8 cellular contexts compared by ENCODE assay signal in the genomic region with DNA sequence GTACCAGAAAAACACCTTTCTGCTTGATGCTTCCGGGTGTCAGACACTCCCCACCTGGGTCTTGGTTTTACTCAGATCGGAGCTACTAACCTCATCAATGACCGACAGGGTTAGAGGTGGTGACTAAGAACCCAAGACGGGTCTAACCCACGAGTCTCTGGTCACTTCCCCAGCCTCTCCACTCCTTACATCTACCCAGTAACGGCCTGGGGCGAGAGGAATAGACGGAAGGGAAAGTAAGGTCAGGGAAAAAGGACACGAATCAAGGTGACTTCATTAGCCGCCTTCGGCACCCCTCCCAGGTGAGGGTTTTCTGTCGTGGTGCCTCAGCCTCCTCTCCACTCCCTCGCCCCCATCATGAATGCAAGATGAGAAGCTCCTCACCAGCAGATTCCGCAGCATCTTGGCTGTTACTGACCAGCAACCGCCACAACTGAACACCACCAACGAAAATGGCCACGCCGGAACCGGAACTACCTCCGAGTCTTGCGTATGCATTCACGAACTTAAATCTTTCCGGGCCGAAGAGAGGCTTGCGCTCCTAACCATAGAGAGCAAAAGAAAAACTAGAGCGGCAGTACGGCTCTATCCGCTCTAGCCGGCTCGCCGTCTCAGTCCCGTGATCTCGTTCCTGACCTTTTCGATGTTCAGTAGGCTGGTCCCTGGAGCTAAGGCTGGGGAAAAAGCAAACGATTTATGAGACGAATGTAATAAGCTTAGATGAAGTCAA. TPM values are rescaled to one million over a fixed set of nuclear protein-coding genes. Genes with fewer than 3 reads are reported as not detected.
DNase-seq lines count a peak whose midpoint lies in the region; ATAC-seq and TF ChIP-seq lines count a peak whose summit lies in the region.

A gene with protein sequence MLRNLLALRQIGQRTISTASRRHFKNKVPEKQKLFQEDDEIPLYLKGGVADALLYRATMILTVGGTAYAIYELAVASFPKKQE (minus strand): TSS at position 469 of the 730 bp plus-strand sequence. CDS start 67 bp downstream, at position 402.

- peak within 1 kb of the TSS; percentile 89 to 95 for H3K9ac ChIP-seq in mucosa of rectum (ENCODE audit: low read depth in 1 of 2, low read length in 2 of 2)

- H3K27ac ChIP-seq in Panc1 (ENCODE audit: low read length) (peak within 1 kb of the TSS; percentile 99), mucosa of rectum (ENCODE audit: low read depth in 2 of 2, low read length in 2 of 2) (peak within 1 kb of the TSS; percentile 94 to 95)

- H3K27me3 ChIP-seq in Panc1 (ENCODE audit: control insufficient read depth, insufficient read depth, low read length) (no peaks in the 10 kb centered on the region), mucosa of rectum (ENCODE audit: control insufficient read depth in 2 of 2, insufficient read depth in 2 of 2, low read length in 2 of 2) (no peaks in the 10 kb centered on the region)

- ATAC-seq in GM21723 (IDR thresholded peaks at IDR 0.05; ENCODE audit: unreplicated experiment) (peak; percentile 98), Panc1 (peak; percentile 99)
- ATAC-seq in activated T-cell treated with anti-CD3 and anti-CD28 coated beads, Interleukin-2, amount 50 U/mL, for 4 hours: peak; percentile 99

- H3K4me1 Mint-ChIP-seq in activated T-cell treated with anti-CD3 and anti-CD28 coated beads, Interleukin-2, amount 50 U/mL, for 4 hours (ENCODE audit: low read depth): peaks cover 22% of the 10 kb centered on the region

- BruUV-seq in Panc1 (replicated peaks; lab: Mats Ljungman, UMichigan): TSS peak; percentile 83

- no peak for TF ChIP-seq CTCF in Panc1 (IDR thresholded peaks at IDR 0.05)

- peaks cover 9% of the 10 kb centered on the region; the same call in 1 of the 2 replicates for H3K4me1 ChIP-seq in Panc1 (ENCODE audit: control insufficient read depth, insufficient read depth, low read length)
- H3K4me1 ChIP-seq in mucosa of rectum (ENCODE audit: control insufficient read depth in 2 of 2, insufficient read depth in 2 of 2, low read length in 2 of 2): peaks cover 3 to 11% of the 10 kb centered on the region in 2 donors

- POLR2A ChIA-PET in Panc1 (lab: Charles Lee): interaction anchor here (0.6 to 0.9 kb wide), 2 partner anchors 17 to 1578 kb away, joined by 3 to 4 read pairs; no protein-coding TSS in a partner anchor

- H3K36me3 ChIP-seq in Panc1 (ENCODE audit: control insufficient read depth, insufficient read depth, low read length) (peaks cover 21% of the 10 kb centered on the region), mucosa of rectum (ENCODE audit: control insufficient read depth in 2 of 2, insufficient read depth in 2 of 2, low read length in 2 of 2) (peaks cover 14 to 17% of the 10 kb centered on the region in 2 donors)

- CTCF ChIA-PET in Panc1 (lab: Charles Lee): interaction anchor here (0.6 kb wide), 1 partner anchor 906 kb away, joined by 9 read pairs; no protein-coding TSS in a partner anchor

- H3K4me3 Mint-ChIP-seq in activated T-cell treated with anti-CD3 and anti-CD28 coated beads, Interleukin-2, amount 50 U/mL, for 4 hours: peak within 1 kb of the TSS; percentile 99

- peaks cover 16% of the 10 kb centered on the region for H3K27me3 Mint-ChIP-seq in activated T-cell treated with anti-CD3 and anti-CD28 coated beads, Interleukin-2, amount 50 U/mL, for 4 hours (ENCODE audit: low read depth)

- in situ Hi-C loops in Panc1 (cut with HindIII; ENCODE audit: low pct_unique_long_range_greater_than_20kb, low sequenced_read_pairs): no loop called here

- no peaks in the 10 kb centered on the region for H3K9me3 ChIP-seq in Panc1 (ENCODE audit: control insufficient read depth, insufficient read depth, low read depth, low read length)
- H3K9me3 ChIP-seq in mucosa of rectum (ENCODE audit: control insufficient read depth in 2 of 2, low read length in 2 of 2): no peaks in the 10 kb centered on the region

- no peaks in the 10 kb centered on the region for H3K9me3 Mint-ChIP-seq in activated T-cell treated with anti-CD3 and anti-CD28 coated beads, Interleukin-2, amount 50 U/mL, for 4 hours

- intact Hi-C loops in Panc1 (cut with micrococcal nuclease; ENCODE audit: unreplicated experiment): no loop called here

- peaks cover 22% of the 10 kb centered on the region for H3K36me3 Mint-ChIP-seq in activated T-cell treated with anti-CD3 and anti-CD28 coated beads, Interleukin-2, amount 50 U/mL, for 4 hours (ENCODE audit: insufficient read depth)

- peak within 1 kb of the TSS; percentile 94 to 95 for H3K4me3 ChIP-seq in Panc1 (ENCODE audit: low read depth in 2 of 2, low read length in 2 of 2)
- peak within 1 kb of the TSS; percentile 95 to 98 for H3K4me3 ChIP-seq in mucosa of rectum (ENCODE audit: low read length in 2 of 2)

- DNase-seq in DMS53 (lab: John Stamatoyannopoulos, UW): peak; percentile 100
- DNase-seq in KG1 (lab: John Stamatoyannopoulos, UW): peak; percentile 76
- peak; percentile 92 for DNase-seq in Panc1 (ENCODE audit: low read depth, low spot score)
- peak; percentile 71 for DNase-seq in activated T-cell treated with anti-CD3 and anti-CD28 coated beads, Interleukin-2, amount 50 U/mL, for 4 hours
- peak; percentile 94 to 96 for DNase-seq in erythroblast (lab: John Stamatoyannopoulos, UW)
- peak; percentile 87 for DNase-seq in stimulated activated CD8-positive, alpha-beta memory T cell treated with anti-CD3 and anti-CD28 coated beads, Interleukin-4, amount 100 ng/mL, for 48 hours

- TF ChIP-seq POLR2A in erythroblast (IDR thresholded peaks at IDR 0.05; ENCODE audit: low read length): peak; percentile 98

RNA-seq across cellular contexts. Expression of the gene that starts here (rescaled TPM):
- total RNA-seq in Panc1 (2021; ENCODE audit: unreplicated experiment): 707 TPM
- polyA plus RNA-seq in Panc1 (2012; ENCODE audit: insufficient read length): 412 TPM
- 100 to 1,000 TPM; 469 to 506 (median 486) TPM for total RNA-seq in activated T-cell treated with anti-CD3 and anti-CD28 coated beads, Interleukin-2, amount 50 U/mL, for 4 hours

Comparison
In these comparisons a context has a peak if more than half of its experiments do, and no peak if none do; other contexts are left out.
1. Peak in every context shown above with its lines: DNase-seq, ATAC-seq, H3K4me3 ChIP-seq and H3K27ac ChIP-seq.